ENCODE assay signal across 8 cellular contexts in the genomic region with DNA sequence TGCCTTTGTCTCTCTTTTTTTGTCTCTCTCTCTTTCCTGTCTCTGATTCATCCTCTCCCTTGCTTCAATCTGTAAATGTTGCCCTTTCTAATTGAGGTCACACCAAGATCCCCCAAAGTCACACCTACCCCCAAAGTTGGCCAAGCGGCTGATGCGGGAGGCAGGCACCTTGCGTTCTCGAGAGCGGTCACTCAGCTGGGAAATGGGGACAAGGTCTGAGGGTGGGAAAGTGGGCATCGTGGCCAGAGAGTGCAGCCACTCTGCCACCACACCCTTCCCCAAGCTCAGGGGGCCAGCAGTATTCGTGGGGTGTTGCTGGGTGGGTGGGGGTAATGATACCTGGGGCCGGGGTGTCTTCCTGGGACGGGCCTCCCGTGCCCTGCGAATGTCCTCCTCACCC. TPM values are rescaled to one million over a fixed set of nuclear protein-coding genes. Genes with fewer than 3 reads are reported as not detected.
DNase-seq lines count a peak whose midpoint lies in the region; ATAC-seq and TF ChIP-seq lines count a peak whose summit lies in the region.

No MANE protein-coding gene starts in this region.

- ATAC-seq in heart left ventricle (no peak), Right ventricle myocardium superior (ENCODE audit: poor library complexity) (no peak)
- ATAC-seq in naive thymus-derived CD4-positive, alpha-beta T cell = no peak

- H3K36me3 ChIP-seq in heart left ventricle = peaks cover 0 to 42% (median 31%) of the 10 kb centered on the region in 9 donors
- H3K36me3 ChIP-seq in naive thymus-derived CD4-positive, alpha-beta T cell (ENCODE audit: control insufficient read depth in 2 of 3, insufficient read depth in 3 of 3, low read length in 3 of 3) = peaks cover 5 to 19% (median 7%) of the 10 kb centered on the region in 3 experiments
- H3K36me3 ChIP-seq in uterus = no peaks in the 10 kb centered on the region

- DNase-seq in heart left ventricle = peak in 1 of 5 donors; percentile 38
- no peak for DNase-seq in Right ventricle myocardium superior
- no peak for DNase-seq in naive thymus-derived CD4-positive, alpha-beta T cell
- DNase-seq in uterus = no peak
- DNase-seq in NK-92 treated with Interleukin-12 subunit alpha and Interleukin-12 subunit beta, amount 100 ng/mL, for 24 hours (lab: John Stamatoyannopoulos, UW) = no peak
- no peak for DNase-seq in SK-N-DZ (ENCODE audit: low spot score)
- no peak for DNase-seq in NCI-H1694 treated with DMSO at 0.1 percent for 48 hours (lab: John Stamatoyannopoulos, UW)

- peak overlapping the region; percentile 51 to 93 (median 78) for H3K4me3 Mint-ChIP-seq in naive thymus-derived CD4-positive, alpha-beta T cell

- peak overlapping the region in 8 of 12 donors; percentile 69 to 95 (median 81) for H3K4me3 ChIP-seq in heart left ventricle
- H3K4me3 ChIP-seq in naive thymus-derived CD4-positive, alpha-beta T cell (ENCODE audit: low read length) = no peak overlapping the region
- H3K4me3 ChIP-seq in uterus = no peak overlapping the region

- intact Hi-C loops in heart left ventricle (cut with DNase I) (loop anchor here in 5 of 10 donors (2.0 to 10.0 kb wide), 4 partner anchors 23 to 85 kb away; partner anchors contain the start of genes NUMBL (in 3 of the 5), ACTMAP (in 2 of the 5), EGLN2 (in 2 of the 5) and SNRPA (in 2 of the 5)), Right ventricle myocardium superior (cut with DNase I) (no loop called here), uterus (cut with DNase I; ENCODE audit: low total_unique reads) (no loop called here)
- intact Hi-C loops in naive thymus-derived CD4-positive, alpha-beta T cell (cut with micrococcal nuclease) = loop anchor here (2.0 to 10.0 kb wide), 9 partner anchors 99 to 1269 kb away; partner anchors contain the start of genes AKT2 (in 1 of the 2), BLVRB (in 1 of the 2), PSMC4 (in 1 of the 2) and SERTAD1 (in 1 of the 2)

- H3K27ac Mint-ChIP-seq in naive thymus-derived CD4-positive, alpha-beta T cell = peak overlapping the region in 8 of 9 donors; percentile 51 to 99 (median 80)

- H3K9me3 Mint-ChIP-seq in naive thymus-derived CD4-positive, alpha-beta T cell = no peaks in the 10 kb centered on the region

- H3K27ac ChIP-seq in heart left ventricle (peak overlapping the region; percentile 76 to 99 (median 96)), cingulate gyrus (ENCODE audit: low read depth, low read length) (peak overlapping the region; percentile 97), uterus (peak overlapping the region; percentile 98 to 99)
- peak overlapping the region; percentile 92 for H3K27ac ChIP-seq in naive thymus-derived CD4-positive, alpha-beta T cell (ENCODE audit: low read depth, low read length)

- POLR2A ChIA-PET in naive thymus-derived CD4-positive, alpha-beta T cell (lab: Charles Lee) = interaction anchor here (0.7 kb wide), 1 partner anchor 36 kb away, joined by 3 read pairs; the partner anchor contains the start of gene ACTMAP

- H3K4me1 ChIP-seq in heart left ventricle = peaks cover 3 to 49% (median 26%) of the 10 kb centered on the region in 12 donors
- H3K4me1 ChIP-seq in naive thymus-derived CD4-positive, alpha-beta T cell (ENCODE audit: control insufficient read depth in 2 of 2, insufficient read depth in 2 of 2, low read length in 2 of 2) = peaks cover 34 to 36% of the 10 kb centered on the region in 2 donors
- no peaks in the 10 kb centered on the region for H3K4me1 ChIP-seq in uterus

- H3K36me3 Mint-ChIP-seq in naive thymus-derived CD4-positive, alpha-beta T cell = peaks cover 7 to 22% (median 21%) of the 10 kb centered on the region in 5 donors

- H3K4me1 Mint-ChIP-seq in naive thymus-derived CD4-positive, alpha-beta T cell = peaks cover 41 to 57% (median 51%) of the 10 kb centered on the region in 7 donors

- no peaks in the 10 kb centered on the region for H3K27me3 Mint-ChIP-seq in naive thymus-derived CD4-positive, alpha-beta T cell

- CTCF ChIA-PET in naive thymus-derived CD4-positive, alpha-beta T cell (lab: Charles Lee) = interaction anchor here (0.6 to 1.1 kb wide), 3 partner anchors 51 to 443 kb away, joined by 3 to 6 read pairs (median 4); no protein-coding TSS in a partner anchor

- TF ChIP-seq POLR2A in heart left ventricle (IDR thresholded peaks at IDR 0.05) = no peak
- TF ChIP-seq POLR2A in uterus (IDR thresholded peaks at IDR 0.05) = no peak

- no peak for TF ChIP-seq CTCF in heart left ventricle (IDR thresholded peaks at IDR 0.05)
- TF ChIP-seq CTCF in uterus (IDR thresholded peaks at IDR 0.05) = no peak

- WGBS in heart left ventricle, 4 donors = 85 to 93% (median 89%) methylated on average over 10 to 11 of the region's 11 CpGs

- H3K27me3 ChIP-seq in heart left ventricle (no peaks in the 10 kb centered on the region), uterus (no peaks in the 10 kb centered on the region)
- H3K27me3 ChIP-seq in naive thymus-derived CD4-positive, alpha-beta T cell (ENCODE audit: control insufficient read depth in 2 of 2, insufficient read depth in 2 of 2, low read length in 2 of 2) = no peaks in the 10 kb centered on the region

- H3K9me3 ChIP-seq in heart left ventricle (no peaks in the 10 kb centered on the region), uterus (no peaks in the 10 kb centered on the region)
- H3K9me3 ChIP-seq in naive thymus-derived CD4-positive, alpha-beta T cell (ENCODE audit: control insufficient read depth in 2 of 3, low read length in 3 of 3) = no peaks in the 10 kb centered on the region

RNA-seq across cellular contexts. Expression of gene COQ8B, which starts 2.7 kb away (rescaled TPM):
- total RNA-seq in heart left ventricle = 10 to 100 TPM; 18.2 to 49.7 (median 27.8) TPM
- 10 to 100 TPM; 25.1 to 38.3 TPM for polyA plus RNA-seq in heart left ventricle
- 36.1 TPM for total RNA-seq in Right ventricle myocardium superior
- total RNA-seq in naive thymus-derived CD4-positive, alpha-beta T cell = 10 to 100 TPM; 26.2 to 48.3 (median 43.8) TPM
- 10 to 100 TPM; 14.4 to 21.9 TPM for polyA plus RNA-seq in naive thymus-derived CD4-positive, alpha-beta T cell
- 10 to 100 TPM in 3 of 4 donors, 1 to 10 TPM in 1; 9.7 to 51.8 (median 35.6) TPM for total RNA-seq in uterus
- 44.2 and 50.1 TPM in 2 replicates for polyA plus RNA-seq in SK-N-DZ (2014; cell fraction: cytosol; rRNA removed)
- polyA plus RNA-seq in SK-N-DZ (2014; cell fraction: nucleus; rRNA removed) = 60.6 and 62.4 TPM in 2 replicates

RNA-seq across cellular contexts. Expression of gene ITPKC, which starts 3.0 kb away (rescaled TPM):
- total RNA-seq in heart left ventricle = 10 to 100 TPM in 3 of 9 donors, 1 to 10 TPM in 6; 6.9 to 27.3 (median 8.9) TPM
- polyA plus RNA-seq in heart left ventricle = 10 to 100 TPM; 13.0 to 22.7 TPM
- 14.7 TPM for total RNA-seq in Right ventricle myocardium superior
- total RNA-seq in naive thymus-derived CD4-positive, alpha-beta T cell = 1 to 10 TPM; 4.9 to 9.0 (median 7.3) TPM
- polyA plus RNA-seq in naive thymus-derived CD4-positive, alpha-beta T cell = 1 to 10 TPM; 3.0 to 6.5 TPM
- total RNA-seq in uterus = 10 to 100 TPM; 14.4 to 41.5 (median 22.8) TPM
- 5.7 and 5.9 TPM in 2 replicates for polyA plus RNA-seq in SK-N-DZ (2014; cell fraction: cytosol; rRNA removed)
- 5.1 and 5.7 TPM in 2 replicates for polyA plus RNA-seq in SK-N-DZ (2014; cell fraction: nucleus; rRNA removed)

RNA-seq across cellular contexts. Expression of gene NUMBL, which starts 23.5 kb away (rescaled TPM):
- total RNA-seq in heart left ventricle (10 to 100 TPM in 5 of 9 donors, 1 to 10 TPM in 4; 7.3 to 29.1 (median 10.6) TPM), Right ventricle myocardium superior (13.5 TPM), uterus (10 to 100 TPM; 18.8 to 90.5 (median 44.3) TPM)
- polyA plus RNA-seq in heart left ventricle = 10 to 100 TPM in 1 of 2 donors, 1 to 10 TPM in 1; 8.4 to 11.7 TPM
- total RNA-seq in naive thymus-derived CD4-positive, alpha-beta T cell = 10 to 100 TPM in 3 of 5 experiments, 1 to 10 TPM in 2; 9.0 to 28.6 (median 11.2) TPM
- polyA plus RNA-seq in naive thymus-derived CD4-positive, alpha-beta T cell = 1 to 10 TPM in 1 of 2 donors, under 1 TPM in 1; 0.28 to 1.4 TPM
- polyA plus RNA-seq in SK-N-DZ (2014; cell fraction: cytosol; rRNA removed) = 13.1 and 34.2 TPM in 2 replicates
- 12.6 and 32.3 TPM in 2 replicates for polyA plus RNA-seq in SK-N-DZ (2014; cell fraction: nucleus; rRNA removed)

RNA-seq across cellular contexts. Expression of gene ACTMAP, which starts 36.3 kb away (rescaled TPM):
- total RNA-seq in heart left ventricle (10 to 100 TPM in 3 of 9 donors, 1 to 10 TPM in 6; 4.2 to 11.1 (median 8.6) TPM), Right ventricle myocardium superior (5.2 TPM), uterus (1 to 10 TPM in 1 of 4 donors, under 1 TPM in 1, not detected in 2; 0.48 to 6.1 TPM)
- 1 to 10 TPM; 4.5 to 7.7 TPM for polyA plus RNA-seq in heart left ventricle
- 10 to 100 TPM in 1 of 5 experiments, 1 to 10 TPM in 4; 5.5 to 13.7 (median 7.8) TPM for total RNA-seq in naive thymus-derived CD4-positive, alpha-beta T cell
- polyA plus RNA-seq in naive thymus-derived CD4-positive, alpha-beta T cell = 1 to 10 TPM; 3.2 to 3.6 TPM
- polyA plus RNA-seq in SK-N-DZ (2014; cell fraction: cytosol; rRNA removed) = 1.7 and 1.8 TPM in 2 replicates
- 2.6 and 9.5 TPM in 2 replicates for polyA plus RNA-seq in SK-N-DZ (2014; cell fraction: nucleus; rRNA removed)

RNA-seq across cellular contexts. Expression of gene SNRPA, which starts 37.1 kb away (rescaled TPM):
- 10 to 100 TPM; 22.5 to 50.2 (median 31.6) TPM for total RNA-seq in heart left ventricle
- 10 to 100 TPM; 23.5 to 32.3 TPM for polyA plus RNA-seq in heart left ventricle
- 27.7 TPM for total RNA-seq in Right ventricle myocardium superior
- total RNA-seq in naive thymus-derived CD4-positive, alpha-beta T cell = 100 to 1,000 TPM in 1 of 5 experiments, 10 to 100 TPM in 4; 64.1 to 166 (median 72.7) TPM
- 10 to 100 TPM; 44.1 to 57.2 TPM for polyA plus RNA-seq in naive thymus-derived CD4-positive, alpha-beta T cell
- 10 to 100 TPM; 12.8 to 70.2 (median 19.0) TPM for total RNA-seq in uterus
- 163 TPM in 2 replicates for polyA plus RNA-seq in SK-N-DZ (2014; cell fraction: cytosol; rRNA removed)
- 165 and 289 TPM in 2 replicates for polyA plus RNA-seq in SK-N-DZ (2014; cell fraction: nucleus; rRNA removed)

Comparison
In these comparisons a context has a peak if more than half of its experiments do, and no peak if none do; other contexts are left out.
1. H3K4me3 ChIP-seq: peak in heart left ventricle (8 of 12); none in naive thymus-derived CD4-positive, alpha-beta T cell (single experiment) and uterus (0 of 2).
2. intact Hi-C loops: an anchor here in naive thymus-derived CD4-positive, alpha-beta T cell (2.0 to 10.0 kb wide); none called in Right ventricle myocardium superior and uterus.
3. Peak in every context shown above with its lines, with median percentiles within 50 percentile points of each other: H3K27ac ChIP-seq.